In genomic region chr17:42182927-42183734, GRCh38 we compare ENCODE assay signal across 8 cellular contexts. TPM values are rescaled to one million over a fixed set of nuclear protein-coding genes. Genes with fewer than 3 reads are reported as not detected.
DNase-seq lines count a peak whose midpoint lies in the region; ATAC-seq and TF ChIP-seq lines count a peak whose summit lies in the region.

No MANE protein-coding gene starts in this region.

- intact Hi-C loops in Calu3 (cut with micrococcal nuclease; ENCODE audit: unreplicated experiment): no loop called here

- H3F3A ChIP-seq in neural progenitor cell (ENCODE audit: low read depth): peaks cover 36% of the 10 kb centered on the region

- H3K79me2 ChIP-seq in neural progenitor cell (ENCODE audit: low read depth): no peaks in the 10 kb centered on the region

- H3K4me1 Mint-ChIP-seq in Calu3 (ENCODE audit: low read depth, unreplicated experiment): peaks cover 38% of the 10 kb centered on the region
- peaks cover 31% of the 10 kb centered on the region for H3K4me1 Mint-ChIP-seq in neural progenitor cell

- H3K9ac ChIP-seq in neural progenitor cell: no peak overlapping the region

- H3K27ac Mint-ChIP-seq in Calu3 (ENCODE audit: unreplicated experiment) (peak overlapping the region; percentile 9), neural progenitor cell (no peak overlapping the region)

- ATAC-seq in GM18873 (IDR thresholded peaks at IDR 0.05; ENCODE audit: low FRiP score, unreplicated experiment) (no peak), HG03439 (IDR thresholded peaks at IDR 0.05; ENCODE audit: unreplicated experiment) (no peak)

- peak overlapping the region; percentile 82 for H2AFZ ChIP-seq in neural progenitor cell (replicated peaks)

- H3K4me2 ChIP-seq in neural progenitor cell: peak overlapping the region; percentile 75

- H3K4me1 ChIP-seq in ectodermal cell (ENCODE audit: control insufficient read depth, insufficient read depth, low read length) (peaks cover 19% of the 10 kb centered on the region), neural progenitor cell (peaks cover 30% of the 10 kb centered on the region)

- H3K9me3 Mint-ChIP-seq in Calu3 (ENCODE audit: low read depth, unreplicated experiment) (no peaks in the 10 kb centered on the region), neural progenitor cell (no peaks in the 10 kb centered on the region)

- H3K27me3 Mint-ChIP-seq in Calu3 (ENCODE audit: unreplicated experiment): peaks cover 42% of the 10 kb centered on the region
- peaks cover 44% of the 10 kb centered on the region for H3K27me3 Mint-ChIP-seq in neural progenitor cell (ENCODE audit: insufficient read depth, low read depth)

- no TSS peak for BruUV-seq in Calu3 (replicated peaks; lab: Mats Ljungman, UMichigan)

- H3K4me3 Mint-ChIP-seq in Calu3 (ENCODE audit: low read depth, unreplicated experiment): peak overlapping the region; percentile 67
- peak overlapping the region; percentile 80 for H3K4me3 Mint-ChIP-seq in neural progenitor cell

- no peak overlapping the region for H3K27ac ChIP-seq in ectodermal cell (ENCODE audit: insufficient read depth, low read depth, low read length, poor library complexity, severe bottlenecking)
- H3K27ac ChIP-seq in neural progenitor cell: no peak overlapping the region

- CTCF ChIA-PET in Calu3 (lab: Charles Lee): interaction anchor here (2.5 kb wide), 1 partner anchor 11 kb away, joined by 9 read pairs; the partner anchor contains the start of gene GHDC

- WGBS in ectodermal cell, 2 experiments: 74% methylated on average over 9 of the region's 9 CpGs

- H3K36me3 ChIP-seq in ectodermal cell (ENCODE audit: control insufficient read depth, insufficient read depth, low read length) (no peaks in the 10 kb centered on the region), neural progenitor cell (no peaks in the 10 kb centered on the region)

- no peak for TF ChIP-seq CTCF in Calu3 (IDR thresholded peaks at IDR 0.05; ENCODE audit: unreplicated experiment)
- no peak for TF ChIP-seq CTCF in neural progenitor cell (IDR thresholded peaks at IDR 0.05)

- DNase-seq in Calu3 (peak; percentile 39), MV-4-11 (lab: John Stamatoyannopoulos, UW) (peak; percentile 46), neural progenitor cell (ENCODE audit: low spot score) (no peak), middle frontal gyrus (ENCODE audit: extremely low spot score, low spot score) (no peak), medulla oblongata (ENCODE audit: extremely low spot score) (no peak)

- peaks cover 77% of the 10 kb centered on the region for H3K27me3 ChIP-seq in ectodermal cell (ENCODE audit: control insufficient read depth, insufficient read depth, low read length, poor library complexity, severe bottlenecking)
- H3K27me3 ChIP-seq in neural progenitor cell: peaks cover 78% of the 10 kb centered on the region

- H3K36me3 Mint-ChIP-seq in Calu3 (ENCODE audit: insufficient read depth, unreplicated experiment) (peaks cover 5% of the 10 kb centered on the region), neural progenitor cell (no peaks in the 10 kb centered on the region)

- peaks cover 34% of the 10 kb centered on the region for H4K20me1 ChIP-seq in neural progenitor cell (ENCODE audit: low read depth)

- peak overlapping the region; percentile 42 for H3K4me3 ChIP-seq in ectodermal cell (ENCODE audit: insufficient read depth, low read depth, low read length)
- peak overlapping the region; percentile 44 for H3K4me3 ChIP-seq in neural progenitor cell

- H3K9me3 ChIP-seq in ectodermal cell (ENCODE audit: control insufficient read depth, low read length) (no peaks in the 10 kb centered on the region), neural progenitor cell (ENCODE audit: low read depth) (no peaks in the 10 kb centered on the region)

RNA-seq across cellular contexts. Expression of gene HCRT, which starts 2.1 kb away (rescaled TPM):
- total RNA-seq in Calu3 (2022) (not detected in 2 replicates), neural progenitor cell (ENCODE audit: low replicate concordance) (not detected in 2 replicates)
- not detected for polyA plus RNA-seq in ectodermal cell (2013, experiment 1 of 4)
- not detected for polyA plus RNA-seq in ectodermal cell (2013, experiment 2 of 4)
- polyA plus RNA-seq in ectodermal cell (2013, experiment 3 of 4): not detected
- polyA plus RNA-seq in ectodermal cell (2013, experiment 4 of 4): not detected

RNA-seq across cellular contexts. Expression of gene KCNH4, which starts 2.2 kb away (rescaled TPM):
- total RNA-seq in Calu3 (2022): not detected in 2 replicates
- polyA plus RNA-seq in ectodermal cell (2013, experiment 1 of 4): not detected
- polyA plus RNA-seq in ectodermal cell (2013, experiment 2 of 4): not detected
- not detected for polyA plus RNA-seq in ectodermal cell (2013, experiment 3 of 4)
- polyA plus RNA-seq in ectodermal cell (2013, experiment 4 of 4): 0.04 TPM
- total RNA-seq in neural progenitor cell (ENCODE audit: low replicate concordance): not detected in 2 replicates

RNA-seq across cellular contexts. Expression of gene GHDC, which starts 11.2 kb away (rescaled TPM):
- total RNA-seq in Calu3 (2022) (37.4 and 42.7 TPM in 2 replicates), neural progenitor cell (ENCODE audit: low replicate concordance) (6.8 and 7.7 TPM in 2 replicates)
- polyA plus RNA-seq in ectodermal cell (2013, experiment 1 of 4): 10.0 TPM
- polyA plus RNA-seq in ectodermal cell (2013, experiment 2 of 4): 9.6 TPM
- 8.8 TPM for polyA plus RNA-seq in ectodermal cell (2013, experiment 3 of 4)
- 7.4 TPM for polyA plus RNA-seq in ectodermal cell (2013, experiment 4 of 4)

RNA-seq across cellular contexts. Expression of gene RAB5C, which starts 28.3 kb away (rescaled TPM):
- total RNA-seq in Calu3 (2022) (284 and 315 TPM in 2 replicates), neural progenitor cell (ENCODE audit: low replicate concordance) (33.5 and 48.9 TPM in 2 replicates)
- polyA plus RNA-seq in ectodermal cell (2013, experiment 1 of 4): 85.1 TPM
- 80.5 TPM for polyA plus RNA-seq in ectodermal cell (2013, experiment 2 of 4)
- 62.6 TPM for polyA plus RNA-seq in ectodermal cell (2013, experiment 3 of 4)
- polyA plus RNA-seq in ectodermal cell (2013, experiment 4 of 4): 66.4 TPM

Comparison
In these comparisons a context has a peak if more than half of its experiments do, and no peak if none do; other contexts are left out.
1. DNase-seq: peak in Calu3 (single experiment) and MV-4-11 (single experiment); none in neural progenitor cell (single experiment), middle frontal gyrus (single experiment) and medulla oblongata (single experiment).